1 cellular context compared by ENCODE assay signal in the genomic region with DNA sequence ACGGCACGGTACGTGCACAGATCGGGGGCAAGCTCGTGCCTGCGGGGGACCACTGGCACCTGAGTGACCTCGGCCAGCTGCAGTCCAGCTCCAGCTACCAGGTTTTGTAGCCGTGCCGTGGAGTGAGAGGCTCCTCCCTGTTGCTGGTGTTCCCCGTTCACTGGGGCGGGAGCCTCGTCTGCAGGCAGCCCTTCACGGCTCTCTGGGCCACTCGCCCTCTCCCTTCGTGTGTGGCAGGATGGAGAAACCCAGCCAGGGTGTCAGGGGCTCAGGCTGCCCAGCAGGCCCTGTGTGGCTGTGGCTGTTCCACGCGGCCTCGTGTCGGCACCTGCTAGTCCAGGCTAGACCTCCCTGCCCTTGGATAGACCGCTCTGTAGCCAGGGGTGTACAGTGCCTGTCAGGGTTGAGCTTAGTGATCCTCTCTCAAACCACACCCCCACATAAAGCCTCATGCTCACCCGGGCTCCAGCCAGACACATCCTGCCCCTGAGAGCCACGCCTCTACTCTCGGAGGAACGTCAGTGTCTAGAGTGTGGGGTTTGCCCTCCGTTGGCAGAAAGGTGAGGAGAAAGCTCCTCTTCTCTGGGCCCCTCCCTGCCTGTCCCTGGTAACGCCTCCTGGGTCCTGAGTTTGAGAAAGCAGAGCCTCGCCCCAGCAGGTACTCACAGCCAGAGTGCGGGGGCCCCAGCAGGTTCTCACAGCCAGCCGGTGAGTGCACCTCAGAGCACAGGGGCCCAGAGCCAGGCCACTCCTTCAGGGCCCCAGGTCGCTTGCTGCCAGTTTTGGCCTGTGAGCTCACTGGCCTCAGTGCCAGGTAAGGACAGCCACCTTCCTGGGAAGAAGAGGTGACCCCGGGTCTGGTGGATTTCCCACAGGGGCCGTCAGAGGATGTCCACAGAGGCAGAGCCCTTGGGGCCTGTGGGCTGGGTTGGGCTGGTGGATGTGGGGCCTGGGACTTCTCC.
TF ChIP-seq lines count a peak whose summit lies in the region.

No MANE protein-coding gene starts in this region.

TF ChIP-seq in IMR-90, 13 proteins besides CTCF, POLR2A, EP300 and RAD21:
- TF ChIP-seq BHLHE40 (IDR thresholded peaks at IDR 0.05; ENCODE audit: low read depth, low read length) (no peak), MAZ (IDR thresholded peaks at IDR 0.05; ENCODE audit: borderline replicate concordance, low read depth, low read length) (no peak), RFX5 (IDR thresholded peaks at IDR 0.05; ENCODE audit: low read depth, low read length) (no peak), NFE2L2 (IDR thresholded peaks at IDR 0.05; ENCODE audit: low read depth, low read length) (no peak), CEBPB (IDR thresholded peaks at IDR 0.05; ENCODE audit: low read depth, low read length) (no peak)
